Comparison of ENCODE assay signal across 11 cellular contexts in the genomic region with DNA sequence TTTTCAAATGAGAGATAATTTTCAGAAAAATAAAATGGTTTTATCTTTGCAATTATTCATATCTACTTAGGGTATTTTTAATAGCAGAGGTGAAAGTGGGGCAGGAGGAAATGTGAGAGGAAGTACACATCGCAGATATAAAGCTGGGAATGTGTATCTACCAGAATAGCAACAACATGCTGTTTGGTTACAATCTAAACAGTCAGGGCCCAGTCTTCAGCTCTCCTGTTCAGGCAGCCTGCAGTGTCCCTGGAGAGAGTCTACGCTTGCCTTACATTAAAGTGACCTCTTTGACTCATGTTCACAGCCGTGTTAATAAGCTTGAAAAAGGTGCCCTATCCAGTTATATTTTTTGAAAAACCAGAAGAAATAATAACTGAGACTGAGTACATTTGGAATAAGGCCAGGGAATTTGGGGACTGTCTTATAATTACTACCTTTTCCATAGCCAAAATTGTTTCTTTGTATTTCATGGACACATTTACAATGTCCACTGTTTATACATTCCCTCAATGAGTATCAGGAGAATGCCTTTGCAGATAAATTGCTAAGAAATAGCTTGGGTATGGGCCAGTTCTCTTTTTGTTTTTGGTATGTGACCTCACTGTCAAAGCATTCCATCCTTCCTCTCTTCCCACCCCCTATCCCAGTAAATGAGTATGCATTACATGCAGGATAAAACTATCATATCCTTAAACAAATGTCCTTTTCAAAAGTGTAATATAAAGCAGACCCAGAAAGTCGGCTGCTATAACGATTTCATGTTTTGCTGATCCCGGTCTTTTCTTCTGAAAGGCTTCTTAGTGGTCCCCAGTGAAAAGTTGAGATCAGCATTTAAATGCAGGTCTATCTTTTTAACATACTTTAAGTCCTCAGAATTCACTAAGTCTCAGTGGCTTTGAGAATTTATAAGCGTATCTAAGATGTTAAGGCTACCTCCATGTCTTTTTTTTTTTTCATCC.
DNase-seq lines count a peak whose midpoint lies in the region; ATAC-seq, FAIRE-seq and TF ChIP-seq lines count a peak whose summit lies in the region.
"Had no signal": no experiment of that assay in that cellular context is flagged by ENCODE, and none has a peak within 500 bp of the region (broad histone marks: within the 10 kb centered on the region; RNA-seq: fewer than 3 reads in every experiment).

No MANE protein-coding gene starts in this region.

- H3K36me3 ChIP-seq in BJ (ENCODE audit: control insufficient read depth, insufficient read depth, low read length), result no peaks in the 10 kb centered on the region
- H3K36me3 ChIP-seq in endothelial cell of umbilical vein (ENCODE audit: control insufficient read depth in 2 of 2, extremely low read depth in 1 of 2, insufficient read depth in 2 of 2, low read length in 2 of 2), result no peaks in the 10 kb centered on the region
- H3K36me3 ChIP-seq in muscle layer of duodenum (ENCODE audit: control insufficient read depth in 1 of 2, insufficient read depth in 2 of 2, low read length in 2 of 2), result no peaks in the 10 kb centered on the region
- H3K36me3 ChIP-seq: adrenal gland had no signal

- H3K36me3 Mint-ChIP-seq in activated naive CD4-positive, alpha-beta T cell treated with anti-CD3 and anti-CD28 coated beads, Interleukin-2, amount 50 U/mL, for 72 hours, result no peaks in the 10 kb centered on the region

- peak overlapping the region; percentile 80 for H2AFZ ChIP-seq in endothelial cell of umbilical vein (ENCODE audit: low read depth, low read length)

- peak overlapping the region; percentile 93 for H3K4me2 ChIP-seq in endothelial cell of umbilical vein (ENCODE audit: insufficient read depth, low read length)

- H3K27ac ChIP-seq in endothelial cell of umbilical vein (ENCODE audit: insufficient read depth, low read depth, low read length) (peak overlapping the region; percentile 96), muscle layer of duodenum (ENCODE audit: low read length) (peak overlapping the region; percentile 16)

- H3K9ac ChIP-seq in endothelial cell of umbilical vein (replicated peaks; ENCODE audit: extremely low read depth, insufficient read depth, low read length), result peak overlapping the region; percentile 94

- H3K9me3 ChIP-seq in endothelial cell of umbilical vein (replicated peaks; ENCODE audit: control insufficient read depth, insufficient read depth, low read length), result no peaks in the 10 kb centered on the region
- H3K9me3 ChIP-seq in muscle layer of duodenum (ENCODE audit: control insufficient read depth in 1 of 2, low read length in 2 of 2), result no peaks in the 10 kb centered on the region
- H3K9me3 ChIP-seq: adrenal gland had no signal

- POLR2A ChIA-PET in BJ (lab: Charles Lee), result no interaction called here
- POLR2A ChIA-PET in endothelial cell of umbilical vein (lab: Charles Lee), result no interaction called here

- H3K4me1 ChIP-seq in endothelial cell of umbilical vein (ENCODE audit: control insufficient read depth, extremely low read depth, insufficient read depth, low read length) (peaks cover 40% of the 10 kb centered on the region), muscle layer of duodenum (ENCODE audit: control insufficient read depth in 1 of 2, insufficient read depth in 2 of 2, low read length in 2 of 2) (peaks cover 0 to 11% of the 10 kb centered on the region in 2 donors)
- H3K4me1 ChIP-seq: adrenal gland had no signal

- peak; percentile 18 for DNase-seq in BJ (ENCODE audit: low read depth)
- peak; percentile 21 for DNase-seq in NAMALWA (ENCODE audit: low spot score)
- peak; percentile 64 for DNase-seq in endothelial cell of umbilical vein (ENCODE audit: low read depth, low spot score)
- no peak for DNase-seq in HTR-8/SVneo (ENCODE audit: insufficient read length, low spot score)
- no peak for DNase-seq in activated naive CD4-positive, alpha-beta T cell treated with anti-CD3 and anti-CD28 coated beads, Interleukin-2, amount 50 U/mL, for 72 hours (ENCODE audit: low spot score in 2 of 2)
- DNase-seq: adrenal gland, midbrain had no signal

- H3K9me3 Mint-ChIP-seq in activated naive CD4-positive, alpha-beta T cell treated with anti-CD3 and anti-CD28 coated beads, Interleukin-2, amount 50 U/mL, for 72 hours, result no peaks in the 10 kb centered on the region

- intact Hi-C loops in endothelial cell of umbilical vein (cut with micrococcal nuclease), result loop anchor here (1.0 to 5.0 kb wide), 7 partner anchors 9 to 1235 kb away; a partner anchor contains a TSS

- no peak overlapping the region for H3K27ac Mint-ChIP-seq in activated naive CD4-positive, alpha-beta T cell treated with anti-CD3 and anti-CD28 coated beads, Interleukin-2, amount 50 U/mL, for 72 hours

- BruUV-seq in endothelial cell of umbilical vein (replicated peaks; lab: Mats Ljungman, UMichigan), result TSS peak; percentile 77

- CTCF ChIA-PET in BJ (lab: Yijun Ruan, JAX) (no interaction called here), endothelial cell of umbilical vein (lab: Charles Lee) (interaction anchor here (0.6 to 2.1 kb wide), 7 partner anchors 10 to 529 kb away, joined by 3 to 6 read pairs (median 4); no protein-coding TSS in a partner anchor)

- TF ChIP-seq CTCF in BJ (IDR thresholded peaks at IDR 0.05; ENCODE audit: insufficient read depth, low read depth, low read length) (no peak), endothelial cell of umbilical vein (IDR thresholded peaks at IDR 0.05; ENCODE audit: extremely low read depth in 1 of 2, insufficient read depth in 1 of 2, low read depth in 1 of 2, low read length in 2 of 2) (no peak)

- H3K4me3 ChIP-seq in BJ (ENCODE audit: low read depth, low read length) (no peak overlapping the region), endothelial cell of umbilical vein (replicated peaks in 1 of 3; ENCODE audit: insufficient read depth in 1 of 3, low read depth in 1 of 3, low read length in 3 of 3) (peak overlapping the region in 1 of 3 experiments; percentile 48), muscle layer of duodenum (ENCODE audit: low read depth in 1 of 2, low read length in 2 of 2) (peak overlapping the region; percentile 4 to 11)
- H3K4me3 ChIP-seq: adrenal gland had no signal

- FAIRE-seq in endothelial cell of umbilical vein (lab: Jason Lieb, UNC) (peak; percentile 56), HTR-8/SVneo (lab: Jason Lieb, UNC) (no peak)
- FAIRE-seq: G401.6 had no signal

- no peaks in the 10 kb centered on the region for H3K27me3 ChIP-seq in BJ (ENCODE audit: control insufficient read depth, insufficient read depth, low read length)
- no peaks in the 10 kb centered on the region for H3K27me3 ChIP-seq in endothelial cell of umbilical vein (ENCODE audit: control insufficient read depth in 2 of 2, insufficient read depth in 2 of 2, low read length in 2 of 2)
- H3K27me3 ChIP-seq in muscle layer of duodenum (ENCODE audit: low read depth, low read length), result no peaks in the 10 kb centered on the region
- H3K27me3 ChIP-seq: adrenal gland had no signal

- ATAC-seq in HG02970 (IDR thresholded peaks at IDR 0.05; ENCODE audit: low FRiP score, unreplicated experiment), result no peak
- no peak for ATAC-seq in GM21390 (IDR thresholded peaks at IDR 0.05; ENCODE audit: unreplicated experiment)
- ATAC-seq in activated naive CD4-positive, alpha-beta T cell treated with anti-CD3 and anti-CD28 coated beads, Interleukin-2, amount 50 U/mL, for 72 hours, result no peak

- no peaks in the 10 kb centered on the region for H3K79me2 ChIP-seq in endothelial cell of umbilical vein (ENCODE audit: control insufficient read depth, insufficient read depth, low read length)

- H4K20me1 ChIP-seq in endothelial cell of umbilical vein (replicated peaks; ENCODE audit: control insufficient read depth, extremely low read depth, insufficient read depth, low read length), result no peaks in the 10 kb centered on the region

- TF ChIP-seq POLR2A in endothelial cell of umbilical vein (IDR thresholded peaks at IDR 0.05; ENCODE audit: low read depth, low read length), result no peak

- no peaks in the 10 kb centered on the region for H3K9me1 ChIP-seq in endothelial cell of umbilical vein (replicated peaks; ENCODE audit: control insufficient read depth, extremely low read depth, insufficient read depth, low read length)

- dilution Hi-C loops in endothelial cell of umbilical vein (cut with MboI; ENCODE audit: extremely low pct_ligation_motif_present, low sequenced_read_pairs), result no loop called here

TF ChIP-seq in endothelial cell of umbilical vein, 7 proteins besides CTCF, POLR2A, EP300 and RAD21:
- TF ChIP-seq MYC (IDR thresholded peaks at IDR 0.05; ENCODE audit: low read depth, low read length) (no peak), JUN (IDR thresholded peaks at IDR 0.05; ENCODE audit: borderline replicate concordance, insufficient read depth, insufficient read length, low read depth) (peak; percentile 79), GATA2 (IDR thresholded peaks at IDR 0.05; ENCODE audit: insufficient read depth, insufficient read length, low read depth, low read length) (no peak)
TF ChIP-seq in endothelial cell of umbilical vein: peak in this region for 1.

Comparison
In these comparisons a context has a peak if more than half of its experiments do, and no peak if none do; other contexts are left out.
1. DNase-seq: peak in BJ (single experiment), NAMALWA (single experiment) and endothelial cell of umbilical vein (single experiment); none in HTR-8/SVneo (single experiment) and activated naive CD4-positive, alpha-beta T cell treated with anti-CD3 and anti-CD28 coated beads, Interleukin-2, amount 50 U/mL, for 72 hours (0 of 2).